1 cellular context compared by ENCODE assay signal in genomic region chr19:19439083-19439482, GRCh38.
TF ChIP-seq lines count a peak whose summit lies in the region.

No MANE protein-coding gene starts in this region.

TF ChIP-seq in HepG2, 621 proteins besides CTCF, POLR2A, EP300 and RAD21 (continued from another document):
- TF ChIP-seq TIGD3 (CRISPR knock-in tag; IDR thresholded peaks at IDR 0.05; ENCODE audit: borderline replicate concordance) (no peak), SIX4 (CRISPR knock-in tag; IDR thresholded peaks at IDR 0.05) (no peak)
